1 cellular context compared by ENCODE assay signal in the genomic region with DNA sequence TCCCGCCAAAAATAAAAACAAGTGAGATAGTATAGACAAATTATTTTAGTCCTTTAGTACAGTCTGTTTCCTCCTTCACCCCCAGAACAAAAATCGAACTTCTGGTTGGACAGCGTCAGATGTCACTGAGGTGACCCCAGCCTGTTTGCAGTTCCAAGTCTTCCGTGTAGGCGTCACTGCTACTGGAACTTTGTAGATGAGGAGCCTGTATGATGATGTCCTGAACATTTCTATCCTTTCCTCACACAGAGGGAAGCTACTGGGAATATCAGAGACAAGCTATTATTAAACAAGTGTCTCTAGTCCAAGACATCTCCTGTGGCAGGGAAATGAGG.
TF ChIP-seq lines count a peak whose summit lies in the region.

No MANE protein-coding gene starts in this region.

TF ChIP-seq in endothelial cell of umbilical vein, 7 proteins besides CTCF, POLR2A, EP300 and RAD21 (continued from another document):
- TF ChIP-seq, protein P1, sequence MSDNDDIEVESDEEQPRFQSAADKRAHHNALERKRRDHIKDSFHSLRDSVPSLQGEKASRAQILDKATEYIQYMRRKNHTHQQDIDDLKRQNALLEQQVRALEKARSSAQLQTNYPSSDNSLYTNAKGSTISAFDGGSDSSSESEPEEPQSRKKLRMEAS (IDR thresholded peaks at IDR 0.05; ENCODE audit: insufficient read depth, insufficient read length) = no peak
- TF ChIP-seq JUN (IDR thresholded peaks at IDR 0.05; ENCODE audit: borderline replicate concordance, insufficient read depth, insufficient read length, low read depth) = no peak
- TF ChIP-seq FOS (IDR thresholded peaks at IDR 0.05; ENCODE audit: borderline replicate concordance, insufficient read depth, low read length) = no peak
- TF ChIP-seq POLR2AphosphoS5 (IDR thresholded peaks at IDR 0.05; ENCODE audit: insufficient read depth, low read depth, low read length) = no peak
- no peak for TF ChIP-seq EZH2 (IDR thresholded peaks at IDR 0.05; ENCODE audit: borderline replicate concordance, low read depth, low read length, severe bottlenecking)
- no peak for TF ChIP-seq GATA2 (IDR thresholded peaks at IDR 0.05; ENCODE audit: insufficient read depth, insufficient read length, low read depth, low read length)
